In the genomic region with DNA sequence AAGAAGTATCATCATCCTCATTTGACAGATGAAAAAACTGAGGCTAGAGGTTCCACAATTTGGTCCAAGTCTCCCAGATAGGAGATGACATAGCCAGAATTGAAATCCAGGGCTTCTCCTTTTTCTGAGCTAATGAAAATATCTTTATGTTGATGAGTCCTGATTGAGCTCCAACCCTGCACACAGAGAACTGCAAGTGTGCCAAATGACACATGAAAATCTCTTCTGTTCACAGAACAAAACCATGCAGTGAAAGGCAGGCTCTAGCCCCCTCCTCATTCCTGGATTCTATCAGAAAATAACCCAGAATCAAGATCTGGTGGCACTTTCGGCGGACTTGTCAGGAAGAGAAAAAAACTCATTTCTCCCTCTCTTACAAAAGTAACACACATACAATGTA, we compare ENCODE assay signal across 21 cellular contexts.
"Had no signal": no experiment of that assay in that cellular context is flagged by ENCODE, and none has a peak within 500 bp of the region (broad histone marks: within the 10 kb centered on the region; RNA-seq: fewer than 3 reads in every experiment).

No MANE protein-coding gene starts in this region.

- H3K9me3 ChIP-seq: gastroesophageal sphincter, left lung, psoas muscle, spleen, testis, transverse colon had no signal

- H3K4me1 ChIP-seq: spleen had no signal

- H3K27me3 ChIP-seq: dorsolateral prefrontal cortex, gastroesophageal sphincter, left lung, spleen, testis, transverse colon had no signal

- H3K9me3 Mint-ChIP-seq: naive thymus-derived CD4-positive, alpha-beta T cell; nephron progenitor cell; stimulated activated memory B cell treated with anti-CD40 and anti-IgM and Interleukin-4, amounts not matched to agents 10 μg/mL and 1 μg/mL and 100 μg/mL, for 72 hours; stimulated activated naive CD8-positive, alpha-beta T cell treated with anti-CD3 and anti-CD28 coated beads, Interleukin-15, Interleukin-2, amounts not matched to agents 100 ng/mL and 50 ng/mL, for 24 hours had no signal

- H3K27me3 Mint-ChIP-seq: naive thymus-derived CD4-positive, alpha-beta T cell; stimulated activated memory B cell treated with anti-CD40 and anti-IgM and Interleukin-4, amounts not matched to agents 10 μg/mL and 1 μg/mL and 100 μg/mL, for 72 hours; stimulated activated naive CD8-positive, alpha-beta T cell treated with anti-CD3 and anti-CD28 coated beads, Interleukin-15, Interleukin-2, amounts not matched to agents 100 ng/mL and 50 ng/mL, for 24 hours had no signal

- ATAC-seq: gastroesophageal sphincter; left lung; naive thymus-derived CD4-positive, alpha-beta T cell; sciatic nerve had no signal

- H3K4me3 ChIP-seq: dorsolateral prefrontal cortex, gastroesophageal sphincter, left lung, psoas muscle, spleen, testis, transverse colon had no signal

- H3K36me3 Mint-ChIP-seq: immature natural killer cell; naive thymus-derived CD4-positive, alpha-beta T cell; stimulated activated memory B cell treated with anti-CD40 and anti-IgM and Interleukin-4, amounts not matched to agents 10 μg/mL and 1 μg/mL and 100 μg/mL, for 72 hours had no signal

- H3K36me3 ChIP-seq: gastroesophageal sphincter, left lung, spleen, transverse colon had no signal

- H3K4me3 Mint-ChIP-seq: immature natural killer cell; naive thymus-derived CD4-positive, alpha-beta T cell; nephron progenitor cell; stimulated activated memory B cell treated with anti-CD40 and anti-IgM and Interleukin-4, amounts not matched to agents 10 μg/mL and 1 μg/mL and 100 μg/mL, for 72 hours; stimulated activated naive CD8-positive, alpha-beta T cell treated with anti-CD3 and anti-CD28 coated beads, Interleukin-15, Interleukin-2, amounts not matched to agents 100 ng/mL and 50 ng/mL, for 24 hours had no signal

- H3K4me1 Mint-ChIP-seq: immature natural killer cell; stimulated activated memory B cell treated with anti-CD40 and anti-IgM and Interleukin-4, amounts not matched to agents 10 μg/mL and 1 μg/mL and 100 μg/mL, for 72 hours had no signal

- DNase-seq: cortex of kidney; dorsolateral prefrontal cortex; effector CD8-positive, alpha-beta T cell; foreskin fibroblast; glutamatergic neuron; immature natural killer cell; left lung; naive thymus-derived CD4-positive, alpha-beta T cell; nephron progenitor cell; psoas muscle; retina; spleen; stimulated activated CD4-positive, alpha-beta T cell treated with anti-CD3 and anti-CD28 coated beads, Interleukin-15, amount 100 ng/mL, for 24 hours; stimulated activated CD4-positive, alpha-beta T cell treated with anti-CD3 and anti-CD28 coated beads, Interleukin-1b, Interleukin-23, amount 100 ng/mL, for 48 hours; stimulated activated CD4-positive, alpha-beta T cell treated with anti-CD3 and anti-CD28 coated beads, Interleukin-4, amount 100 ng/mL, for 24 hours; testis; transverse colon had no signal

- H3K27ac ChIP-seq: gastroesophageal sphincter, psoas muscle had no signal

- H3K27ac Mint-ChIP-seq: immature natural killer cell; naive thymus-derived CD4-positive, alpha-beta T cell; nephron progenitor cell; stimulated activated memory B cell treated with anti-CD40 and anti-IgM and Interleukin-4, amounts not matched to agents 10 μg/mL and 1 μg/mL and 100 μg/mL, for 72 hours; stimulated activated naive CD8-positive, alpha-beta T cell treated with anti-CD3 and anti-CD28 coated beads, Interleukin-15, Interleukin-2, amounts not matched to agents 100 ng/mL and 50 ng/mL, for 24 hours had no signal
